In the genomic region with DNA sequence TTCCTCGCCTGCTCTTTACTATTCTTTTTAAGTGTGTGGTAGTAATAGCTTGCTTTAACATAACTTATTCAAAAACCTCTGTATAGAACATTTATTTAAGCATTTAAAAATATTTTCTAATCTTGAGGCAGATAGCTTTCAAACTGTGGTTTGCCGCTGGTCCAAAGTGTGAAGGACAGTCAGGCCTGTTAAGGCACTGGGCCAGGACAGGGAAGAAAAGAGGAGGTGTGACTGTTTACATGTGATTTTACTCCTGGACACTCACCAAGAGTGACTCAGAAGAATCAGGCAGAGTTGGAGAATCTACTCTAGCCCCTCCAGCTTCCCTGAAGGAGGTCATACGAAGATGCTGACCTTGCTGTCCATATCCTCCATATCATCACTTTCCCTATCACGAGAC, we compare ENCODE assay signal across 22 cellular contexts. TPM values are rescaled to one million over a fixed set of nuclear protein-coding genes. Genes with fewer than 3 reads are reported as not detected.
DNase-seq lines count a peak whose midpoint lies in the region; ATAC-seq and TF ChIP-seq lines count a peak whose summit lies in the region.
"Had no signal": no experiment of that assay in that cellular context is flagged by ENCODE, and none has a peak within 500 bp of the region (broad histone marks: within the 10 kb centered on the region; RNA-seq: fewer than 3 reads in every experiment).

No MANE protein-coding gene starts in this region.

- TF ChIP-seq CTCF in transverse colon (IDR thresholded peaks at IDR 0.05) (no peak), upper lobe of left lung (IDR thresholded peaks at IDR 0.05) (no peak)

- in situ Hi-C loops in transverse colon (cut with MboI; ENCODE audit: low pct_ligation_motif_present in 1 of 4, low pct_unique_long_range_greater_than_20kb in 1 of 4, low sequenced_read_pairs in 3 of 4): no loop called here

- 76 to 92% methylated on average over 3 to 4 of the region's 4 CpGs for WGBS in transverse colon (ENCODE audit: low coverage in 1 of 2), 2 donors
- WGBS in upper lobe of left lung, 2 donors: 90% methylated on average over 4 of the region's 4 CpGs

- TF ChIP-seq EP300 in transverse colon (IDR thresholded peaks at IDR 0.05; ENCODE audit: low read depth): no peak
- no peak for TF ChIP-seq EP300 in upper lobe of left lung (IDR thresholded peaks at IDR 0.05)

- H3K4me1 ChIP-seq in transverse colon (no peaks in the 10 kb centered on the region), upper lobe of left lung (no peaks in the 10 kb centered on the region)
- H3K4me1 ChIP-seq: HAP-1 had no signal

- H3K27me3 ChIP-seq in transverse colon: no peaks in the 10 kb centered on the region
- no peaks in the 10 kb centered on the region for H3K27me3 ChIP-seq in upper lobe of left lung
- H3K27me3 ChIP-seq: brain microvascular endothelial cell had no signal

- intact Hi-C loops in left colon (cut with DNase I, micrococcal nuclease) (no loop called here), transverse colon (cut with DNase I; ENCODE audit: low total_unique reads) (no loop called here)

- no peak overlapping the region for H3K27ac ChIP-seq in transverse colon
- no peak overlapping the region for H3K27ac ChIP-seq in upper lobe of left lung
- H3K27ac ChIP-seq: brain microvascular endothelial cell, skin epidermis had no signal

- H3K9me3 ChIP-seq in transverse colon (no peaks in the 10 kb centered on the region), upper lobe of left lung (no peaks in the 10 kb centered on the region)
- H3K9me3 ChIP-seq: HAP-1 had no signal

- no peak for TF ChIP-seq POLR2A in transverse colon (IDR thresholded peaks at IDR 0.05)
- TF ChIP-seq POLR2A in upper lobe of left lung (IDR thresholded peaks at IDR 0.05): no peak

- H3K36me3 ChIP-seq in transverse colon: peaks cover 0 to 23% (median 0%) of the 10 kb centered on the region in 4 donors
- H3K36me3 ChIP-seq in upper lobe of left lung: peaks cover 0 to 7% (median 2%) of the 10 kb centered on the region in 4 donors
- H3K36me3 ChIP-seq: brain microvascular endothelial cell had no signal

- peak; percentile 60 for ATAC-seq in left colon
- no peak for ATAC-seq in upper lobe of left lung (ENCODE audit: low FRiP score in 2 of 2)
- ATAC-seq: activated CD4-positive, alpha-beta T cell treated with anti-CD3 and anti-CD28 coated beads for 36 hours; activated naive CD4-positive, alpha-beta T cell treated with anti-CD3 and anti-CD28 coated beads, Interleukin-2, amount 50 U/mL, for 72 hours; stimulated activated naive CD8-positive, alpha-beta T cell treated with anti-CD3 and anti-CD28 coated beads, Interleukin-15, amount 100 ng/mL, for 72 hours had no signal

- H3K4me3 ChIP-seq in transverse colon (no peak overlapping the region), upper lobe of left lung (no peak overlapping the region)
- H3K4me3 ChIP-seq: HAP-1, skin epidermis had no signal

- peak; percentile 46 for DNase-seq in LoVo (ENCODE audit: low spot score)
- peak; percentile 67 for DNase-seq in astrocyte of the hippocampus (ENCODE audit: low read depth, low spot score)
- DNase-seq in left colon: peak in 1 of 2 donors; percentile 10
- peak; percentile 15 for DNase-seq in transverse colon
- no peak for DNase-seq in midbrain (lab: John Stamatoyannopoulos, UW)
- DNase-seq in upper lobe of left lung: no peak
- DNase-seq in NCI-H345 (lab: John Stamatoyannopoulos, UW): no peak
- DNase-seq: activated CD4-positive, alpha-beta T cell treated with anti-CD3 and anti-CD28 coated beads for 36 hours; brain microvascular endothelial cell; dermis blood vessel endothelial cell; EL; KG1; left cardiac atrium; NCI-H1105; NCI-H510A; posterior cingulate gyrus; SHP77 treated with DMSO at 0.1 percent for 48 hours; stimulated activated CD4-positive, alpha-beta T cell treated with anti-CD3 and anti-CD28 coated beads, Interleukin-4, amount 100 ng/mL, for 1 hour; stimulated activated naive CD8-positive, alpha-beta T cell treated with anti-CD3 and anti-CD28 coated beads, Interleukin-15, amount 100 ng/mL, for 72 hours had no signal

RNA-seq across cellular contexts. Expression of gene CEP152, which starts 44.7 kb away (rescaled TPM):
- total RNA-seq in left colon: 1 to 10 TPM; 5.9 to 7.8 TPM
- 10 to 100 TPM in 1 of 4 donors, 1 to 10 TPM in 3; 3.4 to 16.7 (median 9.8) TPM for total RNA-seq in transverse colon
- 10 to 100 TPM in 3 of 6 donors, 1 to 10 TPM in 3; 2.3 to 58.9 (median 8.4) TPM for total RNA-seq in upper lobe of left lung

Comparison
In these comparisons a context has a peak if more than half of its experiments do, and no peak if none do; other contexts are left out.
1. DNase-seq: peak in LoVo (single experiment), astrocyte of the hippocampus (single experiment) and transverse colon (single experiment); none in midbrain (single experiment), upper lobe of left lung (0 of 2) and NCI-H345 (single experiment).